In genomic region chr6:168247456-168248147, GRCh38 we compare ENCODE assay signal across 1 cellular context.
A peak's percentile ranks its signal among the peaks of the same experiment; 100 is the strongest.
TF ChIP-seq lines count a peak whose summit lies in the region.

No MANE protein-coding gene starts in this region.

TF ChIP-seq in HEK293, 187 proteins besides CTCF, POLR2A, EP300 and RAD21 (continued from another document):
- TF ChIP-seq ZBTB11 (tag by site-specific recombination; conservative IDR thresholded peaks at IDR 0.05; ENCODE audit: low read depth) = 0 out of 2 replicates have a peak, but pooled peaks have one; percentile 15
